Comparison of ENCODE assay signal across 8 cellular contexts in the genomic region with DNA sequence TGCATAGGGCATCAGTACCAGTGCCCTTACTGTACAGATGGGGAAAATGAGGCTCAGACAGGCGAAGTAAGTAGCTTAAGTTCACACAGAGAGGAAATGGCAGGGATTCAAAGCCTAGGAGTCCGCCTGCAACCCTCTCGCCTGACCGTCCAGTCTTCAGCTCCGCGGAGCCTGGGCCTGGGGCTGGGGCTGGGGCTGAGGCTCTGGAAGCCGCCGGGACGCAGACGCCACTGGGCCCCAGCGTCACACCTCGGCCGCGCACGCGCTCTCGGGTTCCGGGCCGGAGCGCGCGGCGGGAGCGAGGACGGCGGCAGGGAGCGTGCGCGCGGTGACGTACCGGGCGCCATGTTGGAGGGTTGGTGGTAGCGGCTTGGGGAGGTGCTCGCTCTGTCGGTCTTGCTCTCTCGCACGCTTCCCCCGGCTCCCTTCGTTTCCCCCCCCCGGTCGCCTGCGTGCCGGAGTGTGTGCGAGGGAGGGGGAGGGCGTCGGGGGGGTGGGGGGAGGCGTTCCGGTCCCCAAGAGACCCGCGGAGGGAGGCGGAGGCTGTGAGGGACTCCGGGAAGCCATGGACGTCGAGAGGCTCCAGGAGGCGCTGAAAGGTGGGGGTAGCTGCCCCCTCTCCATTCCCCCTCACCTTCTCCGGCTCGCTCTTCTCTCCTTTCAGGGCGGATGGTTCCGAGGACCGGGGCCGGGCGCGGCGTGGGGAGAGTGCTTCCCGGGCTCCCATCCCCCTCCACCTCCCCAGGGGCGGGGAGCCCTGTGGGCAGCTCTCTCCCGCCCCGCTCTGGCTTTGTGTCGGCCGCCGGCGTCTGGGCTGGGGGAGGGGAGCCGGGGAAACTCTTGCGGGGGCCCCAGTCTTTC. TPM values are rescaled to one million over a fixed set of nuclear protein-coding genes. Genes with fewer than 3 reads are reported as not detected.
DNase-seq lines count a peak whose midpoint lies in the region; ATAC-seq and TF ChIP-seq lines count a peak whose summit lies in the region.

A gene with protein sequence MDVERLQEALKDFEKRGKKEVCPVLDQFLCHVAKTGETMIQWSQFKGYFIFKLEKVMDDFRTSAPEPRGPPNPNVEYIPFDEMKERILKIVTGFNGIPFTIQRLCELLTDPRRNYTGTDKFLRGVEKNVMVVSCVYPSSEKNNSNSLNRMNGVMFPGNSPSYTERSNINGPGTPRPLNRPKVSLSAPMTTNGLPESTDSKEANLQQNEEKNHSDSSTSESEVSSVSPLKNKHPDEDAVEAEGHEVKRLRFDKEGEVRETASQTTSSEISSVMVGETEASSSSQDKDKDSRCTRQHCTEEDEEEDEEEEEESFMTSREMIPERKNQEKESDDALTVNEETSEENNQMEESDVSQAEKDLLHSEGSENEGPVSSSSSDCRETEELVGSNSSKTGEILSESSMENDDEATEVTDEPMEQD (plus strand): TSS at position 339 of the 861 bp plus-strand sequence. CDS start 227 bp downstream, at position 566.

- peak within 1 kb of the TSS; percentile 79 to 96 (median 87) for H3K27ac Mint-ChIP-seq in brain

- no peak for TF ChIP-seq CTCF in brain (conservative IDR thresholded peaks at IDR 0.05)

- H3K4me2 ChIP-seq in skeletal muscle satellite cell (ENCODE audit: low read length) = peak within 1 kb of the TSS; percentile 92

- no peaks in the 10 kb centered on the region for H3K9me3 Mint-ChIP-seq in brain

- H3K4me3 Mint-ChIP-seq in brain = peak within 1 kb of the TSS; percentile 84 to 91 (median 88)

- peaks cover 17% of the 10 kb centered on the region for H3K4me1 ChIP-seq in iPS-15b (ENCODE audit: control insufficient read depth, insufficient read depth, low read length)
- H3K4me1 ChIP-seq in skeletal muscle satellite cell (ENCODE audit: control insufficient read depth, insufficient read depth, low read length) = peaks cover 27% of the 10 kb centered on the region

- no peaks in the 10 kb centered on the region for H3K27me3 ChIP-seq in iPS-15b (ENCODE audit: control insufficient read depth, insufficient read depth, low read length)
- no peaks in the 10 kb centered on the region for H3K27me3 ChIP-seq in skeletal muscle satellite cell (ENCODE audit: control insufficient read depth, insufficient read depth, low read length)

- ATAC-seq in HG02943 (IDR thresholded peaks at IDR 0.05; ENCODE audit: low read depth, unreplicated experiment) = peak; percentile 90

- peaks cover 4% of the 10 kb centered on the region for H3K27me3 Mint-ChIP-seq in brain

- H3K9me3 ChIP-seq in iPS-15b (ENCODE audit: control insufficient read depth, insufficient read depth, low read length) (no peaks in the 10 kb centered on the region), skeletal muscle satellite cell (replicated peaks; ENCODE audit: low read length) (no peaks in the 10 kb centered on the region)

- H3K36me3 ChIP-seq in iPS-15b (ENCODE audit: control insufficient read depth, insufficient read depth, low read length) (peaks cover 14% of the 10 kb centered on the region), skeletal muscle satellite cell (ENCODE audit: insufficient read depth, low read length) (peaks cover 14% of the 10 kb centered on the region)

- H3K4me3 ChIP-seq in iPS-15b (ENCODE audit: low read depth, low read length) = peak within 1 kb of the TSS; percentile 94
- H3K4me3 ChIP-seq in skeletal muscle satellite cell (ENCODE audit: low read length) = peak within 1 kb of the TSS; percentile 97

- peak within 1 kb of the TSS; percentile 97 for H3K9ac ChIP-seq in iPS-15b (ENCODE audit: low read depth, low read length)
- peak within 1 kb of the TSS; percentile 96 for H3K9ac ChIP-seq in skeletal muscle satellite cell (ENCODE audit: low read depth, low read length)

- H3K36me3 Mint-ChIP-seq in brain = peaks cover 32% of the 10 kb centered on the region

- peaks cover 44% of the 10 kb centered on the region for H3K4me1 Mint-ChIP-seq in brain

- DNase-seq in NCI-H2029 (lab: John Stamatoyannopoulos, UW) (peak; percentile 61), NCI-H2029 treated with DMSO at 0.1 percent for 48 hours (lab: John Stamatoyannopoulos, UW) (no peak), NCI-H2107 (lab: John Stamatoyannopoulos, UW) (peak; percentile 27), UCSD-AML1 (lab: John Stamatoyannopoulos, UW; ENCODE audit: unreplicated experiment) (peak; percentile 93)

RNA-seq across cellular contexts. Expression of the gene that starts here (rescaled TPM):
- polyA plus RNA-seq in brain (ENCODE audit: insufficient read depth, low read depth, low replicate concordance) = 5.6 TPM
- total RNA-seq in skeletal muscle satellite cell (2012; rRNA removed) = 39.5 and 41.8 TPM in 2 replicates
